Comparison of ENCODE assay signal across 8 cellular contexts in genomic region chr21:29072873-29073221, GRCh38. TPM values are rescaled to one million over a fixed set of nuclear protein-coding genes. Genes with fewer than 3 reads are reported as not detected.
DNase-seq lines count a peak whose midpoint lies in the region; ATAC-seq and TF ChIP-seq lines count a peak whose summit lies in the region.

No MANE protein-coding gene starts in this region.

- peaks cover 3% of the 10 kb centered on the region for H3K36me3 Mint-ChIP-seq in chondrocyte (ENCODE audit: low read depth)

- peak overlapping the region; percentile 100 for H3K27ac Mint-ChIP-seq in chondrocyte (ENCODE audit: unreplicated experiment)

- no peak for TF ChIP-seq CTCF in chondrocyte (IDR thresholded peaks at IDR 0.05)

- no peaks in the 10 kb centered on the region for H3K27me3 Mint-ChIP-seq in chondrocyte (ENCODE audit: low read depth)

- no peak for ATAC-seq in HG02981 (IDR thresholded peaks at IDR 0.05; ENCODE audit: unreplicated experiment)

- intact Hi-C loops in posterior vena cava (cut with DNase I), result no loop called here

- H3K4me3 Mint-ChIP-seq in chondrocyte (ENCODE audit: unreplicated experiment), result peak overlapping the region; percentile 99

- DNase-seq in NCI-H82 (lab: John Stamatoyannopoulos, UW), result peak; percentile 59
- no peak for DNase-seq in NCI-H82 treated with DMSO at 0.1 percent for 48 hours (lab: John Stamatoyannopoulos, UW; ENCODE audit: unreplicated experiment)
- peak; percentile 53 for DNase-seq in M059J (ENCODE audit: low read depth)
- DNase-seq in chondrocyte (ENCODE audit: low spot score), result no peak
- peak; percentile 33 for DNase-seq in medulla oblongata (ENCODE audit: extremely low spot score)
- no peak for DNase-seq in posterior vena cava (ENCODE audit: low spot score)
- no peak for DNase-seq in stimulated activated CD4-positive, alpha-beta T cell treated with anti-CD3 and anti-CD28 coated beads, Interleukin-1b, Interleukin-23, amount 100 ng/mL, for 48 hours

- no peaks in the 10 kb centered on the region for H3K9me3 Mint-ChIP-seq in chondrocyte (ENCODE audit: low read depth)

- H3K4me1 Mint-ChIP-seq in chondrocyte (ENCODE audit: low read depth), result peaks cover 26% of the 10 kb centered on the region

RNA-seq across cellular contexts. Expression of gene CCT8, which starts 0.6 kb away (rescaled TPM):
- 412 and 437 TPM in 2 replicates for total RNA-seq in M059J (2014; rRNA removed; shearing (Covaris generic))
- total RNA-seq in chondrocyte (126 to 132 TPM (median 127 TPM) in 3 replicates), posterior vena cava (100 to 1,000 TPM in 1 of 2 donors, 10 to 100 TPM in 1; 82.2 to 108 TPM)

RNA-seq across cellular contexts. Expression of gene USP16, which starts 48.4 kb away (rescaled TPM):
- 42.6 and 43.1 TPM in 2 replicates for total RNA-seq in M059J (2014; rRNA removed; shearing (Covaris generic))
- total RNA-seq in chondrocyte (20.9 to 27.0 TPM (median 22.5 TPM) in 3 replicates), posterior vena cava (10 to 100 TPM; 34.7 to 43.4 TPM)

RNA-seq across cellular contexts. Expression of gene RWDD2B, which starts 53.7 kb away (rescaled TPM):
- 22.5 and 30.0 TPM in 2 replicates for total RNA-seq in M059J (2014; rRNA removed; shearing (Covaris generic))
- total RNA-seq in chondrocyte (8.8 to 11.0 TPM (median 10.7 TPM) in 3 replicates), posterior vena cava (10 to 100 TPM; 16.2 to 17.2 TPM)

RNA-seq across cellular contexts. Expression of gene MAP3K7CL, which starts 57.6 kb away (rescaled TPM):
- total RNA-seq in M059J (2014; rRNA removed; shearing (Covaris generic)), result 10.7 and 14.0 TPM in 2 replicates
- total RNA-seq in chondrocyte (12.8 to 99.2 TPM (median 93.1 TPM) in 3 replicates), posterior vena cava (10 to 100 TPM; 17.1 to 58.0 TPM)

Comparison
In these comparisons a context has a peak if more than half of its experiments do, and no peak if none do; other contexts are left out.
1. DNase-seq: peak in NCI-H82 (single experiment), M059J (single experiment) and medulla oblongata (single experiment); none in NCI-H82 treated with DMSO at 0.1 percent for 48 hours (single experiment), chondrocyte (single experiment), posterior vena cava (single experiment) and stimulated activated CD4-positive, alpha-beta T cell treated with anti-CD3 and anti-CD28 coated beads, Interleukin-1b, Interleukin-23, amount 100 ng/mL, for 48 hours (single experiment).